ENCODE assay signal across 1 cellular context in genomic region chr13:64725492-64725891, GRCh38.
TF ChIP-seq lines count a peak whose summit lies in the region.

No MANE protein-coding gene starts in this region.

TF ChIP-seq in HepG2, 621 proteins besides CTCF, POLR2A, EP300 and RAD21 (continued from another document):
- TF ChIP-seq ZNF850 (CRISPR knock-in tag; conservative IDR thresholded peaks at IDR 0.05) (no peak), ZNF883 (CRISPR knock-in tag; IDR thresholded peaks at IDR 0.05; ENCODE audit: not compliant biosample characterization) (no peak), NFRKB (IDR thresholded peaks at IDR 0.05) (no peak), EEA1 (CRISPR knock-in tag; IDR thresholded peaks at IDR 0.05; ENCODE audit: borderline replicate concordance) (no peak), MYNN (CRISPR knock-in tag; IDR thresholded peaks at IDR 0.05; ENCODE audit: low read depth) (no peak)
